20 cellular contexts compared by ENCODE assay signal in the genomic region with DNA sequence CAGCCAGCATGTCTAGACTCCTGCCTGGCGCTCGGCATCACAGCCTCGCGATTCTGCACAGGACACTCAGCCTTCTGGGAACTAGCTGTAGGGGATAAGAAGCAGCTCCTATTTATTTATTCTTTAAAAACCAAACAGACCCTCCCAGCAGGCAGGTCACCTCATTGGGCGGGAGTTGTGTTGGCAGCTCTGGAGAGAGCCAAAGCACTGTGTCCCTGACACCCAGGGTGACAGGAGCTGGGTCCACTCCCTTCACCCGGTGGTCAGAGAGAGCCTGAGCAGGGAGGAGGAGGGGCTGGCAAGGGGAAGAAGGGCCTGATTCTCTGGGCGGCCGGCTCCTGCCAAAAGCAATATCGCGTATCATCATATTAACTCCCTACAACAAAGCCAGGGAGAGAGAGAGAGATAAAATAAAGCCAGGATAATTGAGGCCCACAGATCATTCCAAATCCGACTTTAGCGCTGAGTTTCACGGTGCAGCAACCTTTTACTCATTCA.
DNase-seq lines count a peak whose midpoint lies in the region; ATAC-seq and TF ChIP-seq lines count a peak whose summit lies in the region.
"Had no signal": no experiment of that assay in that cellular context is flagged by ENCODE, and none has a peak within 500 bp of the region (broad histone marks: within the 10 kb centered on the region; RNA-seq: fewer than 3 reads in every experiment).

No MANE protein-coding gene starts in this region.

- H3K27me3 Mint-ChIP-seq in brain (peaks cover 13% of the 10 kb centered on the region), mesothelial cell of epicardium (ENCODE audit: low read depth) (peaks cover 41% of the 10 kb centered on the region)

- peaks cover 0 to 4% (median 0%) of the 10 kb centered on the region in 5 experiments for H3K9me3 Mint-ChIP-seq in brain
- H3K9me3 Mint-ChIP-seq in mesothelial cell of epicardium: no peaks in the 10 kb centered on the region
- H3K9me3 Mint-ChIP-seq: CD4-positive, alpha-beta memory T cell; neural progenitor cell; T-helper 2 cell treated with Interferon-gamma antibody and Interleukin-4, amounts not matched to agents 5 μg/mL and 100 μg/mL, for 36 hours had no signal

- H3K27ac Mint-ChIP-seq in brain (peak overlapping the region in 4 of 5 experiments; percentile 38 to 79 (median 69)), mesothelial cell of epicardium (peak overlapping the region; percentile 1)
- H3K27ac Mint-ChIP-seq: CD4-positive, alpha-beta memory T cell; neural progenitor cell; T-helper 2 cell treated with Interferon-gamma antibody and Interleukin-4, amounts not matched to agents 5 μg/mL and 100 μg/mL, for 36 hours had no signal

- H3K4me1 Mint-ChIP-seq in brain (peaks cover 24% of the 10 kb centered on the region), mesothelial cell of epicardium (peaks cover 19% of the 10 kb centered on the region)
- H3K4me1 Mint-ChIP-seq: CD4-positive, alpha-beta memory T cell had no signal

- no peak for ATAC-seq in GM21576 (IDR thresholded peaks at IDR 0.05; ENCODE audit: unreplicated experiment)

- no peaks in the 10 kb centered on the region for H3K36me3 Mint-ChIP-seq in brain
- no peaks in the 10 kb centered on the region for H3K36me3 Mint-ChIP-seq in mesothelial cell of epicardium
- H3K36me3 Mint-ChIP-seq: CD4-positive, alpha-beta memory T cell; neural progenitor cell had no signal

- DNase-seq in AG20443 (ENCODE audit: low spot score): peak; percentile 9
- DNase-seq in NCI-H1105 (lab: John Stamatoyannopoulos, UW): peak; percentile 22
- DNase-seq in mesothelial cell of epicardium (ENCODE audit: low spot score in 2 of 2, unreplicated experiment in 2 of 2): no peak
- DNase-seq in COLO829 (ENCODE audit: low spot score): no peak
- DNase-seq in HT-29 (ENCODE audit: low spot score): no peak
- no peak for DNase-seq in OCI-M1 (lab: John Stamatoyannopoulos, UW)
- DNase-seq: activated CD8-positive, alpha-beta memory T cell treated with anti-CD3 and anti-CD28 coated beads, Interleukin-2, amount 50 U/mL, for 4 hours; activated naive CD4-positive, alpha-beta T cell; aorta; CD4-positive, alpha-beta memory T cell; colonic mucosa; DND-41; foreskin melanocyte; mesenchymal stem cell; NCI-H1694; sigmoid colon had no signal

- H3K4me3 Mint-ChIP-seq in brain (no peak overlapping the region), mesothelial cell of epicardium (no peak overlapping the region)
- H3K4me3 Mint-ChIP-seq: CD4-positive, alpha-beta memory T cell; neural progenitor cell; T-helper 2 cell treated with Interferon-gamma antibody and Interleukin-4, amounts not matched to agents 5 μg/mL and 100 μg/mL, for 36 hours had no signal

- TF ChIP-seq CTCF in brain (conservative IDR thresholded peaks at IDR 0.05) (no peak), mesothelial cell of epicardium (IDR thresholded peaks at IDR 0.05; ENCODE audit: unreplicated experiment) (no peak)

Comparison
In these comparisons a context has a peak if more than half of its experiments do, and no peak if none do; other contexts are left out.
1. DNase-seq: peak in AG20443 (single experiment) and NCI-H1105 (single experiment); none in mesothelial cell of epicardium (0 of 2), COLO829 (single experiment), HT-29 (single experiment) and OCI-M1 (single experiment).